23 cellular contexts compared by ENCODE assay signal in the genomic region with DNA sequence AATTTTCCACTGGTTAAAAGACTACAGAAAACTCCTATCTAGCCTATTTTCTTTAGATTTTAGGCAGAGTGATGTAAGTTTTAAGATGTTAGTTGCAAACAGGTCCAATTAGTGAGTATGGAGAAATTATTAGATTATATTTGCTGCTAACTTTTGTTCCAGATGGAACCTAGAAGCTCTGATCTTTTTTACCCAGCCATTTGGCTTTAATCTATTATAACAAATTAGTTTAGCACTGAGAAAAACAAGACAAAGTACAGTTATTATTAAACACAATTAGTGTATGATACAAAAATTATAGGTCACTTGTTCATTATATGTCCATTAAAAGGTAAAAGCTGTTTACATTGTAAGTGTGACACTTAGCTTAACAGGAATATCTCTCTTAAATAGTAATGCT. TPM values are rescaled to one million over a fixed set of nuclear protein-coding genes. Genes with fewer than 3 reads are reported as not detected.
"Had no signal": no experiment of that assay in that cellular context is flagged by ENCODE, and none has a peak within 500 bp of the region (broad histone marks: within the 10 kb centered on the region; RNA-seq: fewer than 3 reads in every experiment).

No MANE protein-coding gene starts in this region.

- DNase-seq: IMR-90, Karpas-422, KG1, MM.1S, NCI-H1092 treated with DMSO at 0.1 percent for 48 hours, NCI-H1436, NCI-H187, NCI-H2029, NCI-H2081 treated with DMSO at 0.1 percent for 48 hours, NCI-H2171, NCI-H226, NCI-H446, NCI-H510A, NCI-H524 treated with DMSO at 0.1 percent for 48 hours, NCI-H69, NCI-H774, RPMI8226, SHP77, SW 1271 had no signal

- FAIRE-seq: HepG2, RCC 7860 had no signal

- ATAC-seq: HepG2 had no signal

RNA-seq across cellular contexts. Expression of gene FAM162B, which starts 2.5 kb away (rescaled TPM):
- total RNA-seq: HepG2, HT1080, SK-MEL-5 had no signal
- polyA plus RNA-seq: HepG2 had no signal
